19 cellular contexts compared by ENCODE assay signal in genomic region chr7:73477376-73477775, GRCh38.
"Had no signal": no experiment of that assay in that cellular context is flagged by ENCODE, and none has a peak within 500 bp of the region (broad histone marks: within the 10 kb centered on the region; RNA-seq: fewer than 3 reads in every experiment).

No MANE protein-coding gene starts in this region.

- ATAC-seq: left lobe of liver; naive thymus-derived CD8-positive, alpha-beta T cell; upper lobe of right lung had no signal

- H3K27ac ChIP-seq: coronary artery, esophagus muscularis mucosa, right atrium auricular region, skin epidermis, thoracic aorta, upper lobe of right lung had no signal

- H3K4me1 ChIP-seq: right atrium auricular region, upper lobe of right lung had no signal

- H3K4me3 Mint-ChIP-seq: activated CD4-positive, alpha-beta memory T cell treated with anti-CD3 and anti-CD28 coated beads for 36 hours; activated T-cell treated with anti-CD3 and anti-CD28 coated beads, Interleukin-2, amount 50 U/mL, for 24 hours; naive thymus-derived CD8-positive, alpha-beta T cell had no signal

- H3K9me3 Mint-ChIP-seq: activated CD4-positive, alpha-beta memory T cell treated with anti-CD3 and anti-CD28 coated beads for 36 hours; activated T-cell treated with anti-CD3 and anti-CD28 coated beads, Interleukin-2, amount 50 U/mL, for 24 hours; naive thymus-derived CD8-positive, alpha-beta T cell had no signal

- H3K27me3 Mint-ChIP-seq: activated CD4-positive, alpha-beta memory T cell treated with anti-CD3 and anti-CD28 coated beads for 36 hours; activated T-cell treated with anti-CD3 and anti-CD28 coated beads, Interleukin-2, amount 50 U/mL, for 24 hours; naive thymus-derived CD8-positive, alpha-beta T cell; progenitor cell of endocrine pancreas had no signal

- H3K4me3 ChIP-seq: coronary artery, esophagus muscularis mucosa, right atrium auricular region, SK-N-MC, skin epidermis, thoracic aorta, upper lobe of right lung had no signal

- H3K9me3 ChIP-seq: esophagus muscularis mucosa, right atrium auricular region, thoracic aorta, upper lobe of right lung had no signal

- H3K27me3 ChIP-seq: esophagus muscularis mucosa, right atrium auricular region, upper lobe of right lung had no signal

- DNase-seq: activated CD4-positive, alpha-beta memory T cell treated with anti-CD3 and anti-CD28 coated beads for 36 hours; activated CD4-positive, alpha-beta T cell treated with anti-CD3 and anti-CD28 coated beads for 1 hour; activated gamma-delta T cell; activated T-cell treated with anti-CD3 and anti-CD28 coated beads, Interleukin-2, amount 50 U/mL, for 24 hours; central memory CD4-positive, alpha-beta T cell; effector CD4-positive, alpha-beta T cell; islet precursor cell; naive thymus-derived CD8-positive, alpha-beta T cell; occipital lobe; T-helper 9 cell; upper lobe of right lung had no signal
